Comparison of ENCODE assay signal across 25 cellular contexts in the genomic region with DNA sequence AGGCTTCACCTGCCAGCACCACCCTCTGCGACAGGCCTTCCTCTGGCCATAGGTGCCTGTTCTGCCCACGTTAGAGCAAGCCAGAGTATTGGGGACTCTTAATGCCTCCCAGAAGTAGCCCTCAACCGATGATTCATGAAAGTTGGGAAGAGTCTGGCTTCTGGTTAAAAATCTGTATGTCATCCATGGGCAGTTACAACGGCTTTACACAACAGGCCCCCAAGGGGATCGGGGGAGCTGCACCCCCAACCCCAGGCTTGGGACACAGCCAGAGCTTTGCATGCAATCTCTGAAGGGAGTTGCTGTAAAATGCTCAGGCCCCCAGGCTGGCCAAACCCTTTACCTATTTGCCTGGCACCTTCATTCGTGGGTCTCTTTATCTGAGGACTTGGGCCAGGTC. TPM values are rescaled to one million over a fixed set of nuclear protein-coding genes. Genes with fewer than 3 reads are reported as not detected.
DNase-seq lines count a peak whose midpoint lies in the region; TF ChIP-seq lines count a peak whose summit lies in the region.
"Had no signal": no experiment of that assay in that cellular context is flagged by ENCODE, and none has a peak within 500 bp of the region (broad histone marks: within the 10 kb centered on the region; RNA-seq: fewer than 3 reads in every experiment).

No MANE protein-coding gene starts in this region.

- no peaks in the 10 kb centered on the region for H3K36me3 ChIP-seq in BLaER1 treated with 17β-estradiol and CSF1 and Interleukin-3, amounts not matched to agents 10 nM and 100 nM
- H3K36me3 ChIP-seq in colonic mucosa = no peaks in the 10 kb centered on the region
- H3K36me3 ChIP-seq in vagina = no peaks in the 10 kb centered on the region
- H3K36me3 ChIP-seq in SK-N-SH (replicated peaks in 1 of 2; ENCODE audit: control insufficient read depth in 1 of 2, insufficient read depth in 2 of 2, low read length in 1 of 2) = no peaks in the 10 kb centered on the region
- H3K36me3 ChIP-seq: esophagus muscularis mucosa, ovary had no signal

- H3K79me2 ChIP-seq in SK-N-SH (ENCODE audit: insufficient read depth) = no peaks in the 10 kb centered on the region

- CTCF ChIA-PET in SK-N-SH (lab: Yijun Ruan, JAX) = no interaction called here

- no peak for TF ChIP-seq CTCF in colonic mucosa (IDR thresholded peaks at IDR 0.05)
- TF ChIP-seq CTCF in vagina (IDR thresholded peaks at IDR 0.05) = no peak
- TF ChIP-seq CTCF in SK-N-SH (IDR thresholded peaks at IDR 0.05) = no peak

- no peak overlapping the region for H3K4me3 ChIP-seq in BLaER1 treated with 17β-estradiol and CSF1 and Interleukin-3, amounts not matched to agents 10 nM and 100 nM
- H3K4me3 ChIP-seq in colonic mucosa = no peak overlapping the region
- no peak overlapping the region for H3K4me3 ChIP-seq in vagina
- no peak overlapping the region for H3K4me3 ChIP-seq in SK-N-SH (ENCODE audit: low read depth in 2 of 2, low read length in 1 of 2)
- H3K4me3 ChIP-seq: esophagus muscularis mucosa, lung, ovary, smooth muscle cell had no signal

- H3K9me3 ChIP-seq in BLaER1 treated with 17β-estradiol and CSF1 and Interleukin-3, amounts not matched to agents 10 nM and 100 nM (replicated peaks in 1 of 11) = peaks cover 0 to 16% (median 0%) of the 10 kb centered on the region in 11 experiments; a peak in 4 of 22 replicates
- H3K9me3 ChIP-seq in colonic mucosa (no peaks in the 10 kb centered on the region), vagina (no peaks in the 10 kb centered on the region), SK-N-SH (no peaks in the 10 kb centered on the region)
- H3K9me3 ChIP-seq: esophagus muscularis mucosa, ovary had no signal

- POLR2A ChIA-PET in SK-N-SH (lab: Yijun Ruan, JAX) = no interaction called here

- peak overlapping the region in 2 of 11 experiments; percentile 23; a peak in 2 of 22 replicates for H3K27ac ChIP-seq in BLaER1 treated with 17β-estradiol and CSF1 and Interleukin-3, amounts not matched to agents 10 nM and 100 nM
- H3K27ac ChIP-seq in colonic mucosa (no peak overlapping the region), vagina (no peak overlapping the region), SK-N-SH (ENCODE audit: low read depth in 2 of 2, low read length in 1 of 2) (no peak overlapping the region)
- H3K27ac ChIP-seq: KMS-11, ovary had no signal

- H3K4me1 ChIP-seq in BLaER1 treated with 17β-estradiol and CSF1 and Interleukin-3, amounts not matched to agents 10 nM and 100 nM = peaks cover 0 to 34% (median 23%) of the 10 kb centered on the region in 10 experiments; a peak in 18 of 20 replicates
- H3K4me1 ChIP-seq in colonic mucosa (no peaks in the 10 kb centered on the region), vagina (no peaks in the 10 kb centered on the region), SK-N-SH (ENCODE audit: control insufficient read depth in 1 of 2, insufficient read depth in 2 of 2, low read depth in 1 of 2, low read length in 1 of 2) (peaks cover 0 to 2% of the 10 kb centered on the region in 2 experiments; a peak in 1 of 4 replicates)

- no peaks in the 10 kb centered on the region for H3F3A ChIP-seq in SK-N-SH (replicated peaks; ENCODE audit: insufficient read depth)

- intact Hi-C loops in colonic mucosa (cut with DNase I) (no loop called here), vagina (cut with DNase I) (no loop called here)

- H2AFZ ChIP-seq in SK-N-SH (ENCODE audit: low read depth) = no peak overlapping the region

- no peak for TF ChIP-seq RAD21 in SK-N-SH (IDR thresholded peaks at IDR 0.05; ENCODE audit: low read length)

- WGBS in SK-N-SH (ENCODE audit: low lambda C conversion rate) = 17% methylated on average over 4 of the region's 6 CpGs

- no peak for TF ChIP-seq POLR2A in vagina (IDR thresholded peaks at IDR 0.05)

- no peak for TF ChIP-seq EP300 in SK-N-SH (IDR thresholded peaks at IDR 0.05; ENCODE audit: borderline replicate concordance in 1 of 2, low read depth in 1 of 2, low read length in 1 of 2)

- H3K9me2 ChIP-seq in SK-N-SH = no peaks in the 10 kb centered on the region

- peaks cover 0 to 4% (median under 1%) of the 10 kb centered on the region in 11 experiments; a peak in 5 of 22 replicates for H3K27me3 ChIP-seq in BLaER1 treated with 17β-estradiol and CSF1 and Interleukin-3, amounts not matched to agents 10 nM and 100 nM
- H3K27me3 ChIP-seq in colonic mucosa (no peaks in the 10 kb centered on the region), vagina (no peaks in the 10 kb centered on the region), SK-N-SH (ENCODE audit: insufficient read depth) (peaks cover 31% of the 10 kb centered on the region; the same call in 1 of the 2 replicates)
- H3K27me3 ChIP-seq: ovary had no signal

- DNase-seq in colonic mucosa = peak; percentile 31
- peak; percentile 37 for DNase-seq in islet precursor cell
- DNase-seq in vagina (ENCODE audit: extremely low spot score in 2 of 2) = peak; percentile 16 to 80
- DNase-seq in NCI-H69 (lab: John Stamatoyannopoulos, UW) = no peak
- no peak for DNase-seq in NCI-H2227 (lab: John Stamatoyannopoulos, UW; ENCODE audit: unreplicated experiment)
- DNase-seq in SK-N-SH = no peak
- DNase-seq: activated CD4-positive, alpha-beta T cell treated with anti-CD3 and anti-CD28 coated beads, Interleukin-2, amount 50 U/mL, for 48 hours; activated T-cell treated with anti-CD3 and anti-CD28 coated beads, Interleukin-2, amount 50 U/mL, for 72 hours; CD4-positive, alpha-beta memory T cell; EL; hypothalamus; left cardiac atrium; NCI-H1417 treated with DMSO at 0.1 percent for 48 hours; NCI-H2029 treated with DMSO at 0.1 percent for 48 hours; NCI-H524 treated with DMSO at 0.1 percent for 48 hours; nephron progenitor cell; ovary; stimulated activated naive CD4-positive, alpha-beta T cell; T-helper 17 cell had no signal

- peak overlapping the region in 8 of 11 experiments; percentile 4 to 42 (median 16); a peak in 9 of 22 replicates for H3K4me2 ChIP-seq in BLaER1 treated with 17β-estradiol and CSF1 and Interleukin-3, amounts not matched to agents 10 nM and 100 nM
- no peak overlapping the region for H3K4me2 ChIP-seq in SK-N-SH
- H3K4me2 ChIP-seq: KMS-11, smooth muscle cell had no signal

- no peaks in the 10 kb centered on the region; a peak in 1 of 22 replicates for H4K20me1 ChIP-seq in BLaER1 treated with 17β-estradiol and CSF1 and Interleukin-3, amounts not matched to agents 10 nM and 100 nM
- no peaks in the 10 kb centered on the region for H4K20me1 ChIP-seq in SK-N-SH (ENCODE audit: insufficient read depth)

- no peak overlapping the region for H3K9ac ChIP-seq in BLaER1 treated with 17β-estradiol and CSF1 and Interleukin-3, amounts not matched to agents 10 nM and 100 nM
- no peak overlapping the region for H3K9ac ChIP-seq in colonic mucosa (ENCODE audit: low read depth in 2 of 2, low read length in 2 of 2)
- H3K9ac ChIP-seq in SK-N-SH = no peak overlapping the region
- H3K9ac ChIP-seq: KMS-11 had no signal

TF ChIP-seq in SK-N-SH, 30 proteins besides CTCF, POLR2A, EP300 and RAD21:
- TF ChIP-seq, protein P1, sequence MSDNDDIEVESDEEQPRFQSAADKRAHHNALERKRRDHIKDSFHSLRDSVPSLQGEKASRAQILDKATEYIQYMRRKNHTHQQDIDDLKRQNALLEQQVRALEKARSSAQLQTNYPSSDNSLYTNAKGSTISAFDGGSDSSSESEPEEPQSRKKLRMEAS (IDR thresholded peaks at IDR 0.05; ENCODE audit: low read depth) = no peak
- TF ChIP-seq GABPA (IDR thresholded peaks at IDR 0.05; ENCODE audit: low read depth) (no peak), CHD2 (IDR thresholded peaks at IDR 0.05; ENCODE audit: low read length, partially characterized antibody) (no peak)

RNA-seq across cellular contexts. Expression of a gene that starts 5.4 kb away (rescaled TPM):
- total RNA-seq in colonic mucosa (under 1 TPM in 1 of 2 donors, not detected in 1; 0.90 TPM), vagina (2.0 TPM)
- polyA plus RNA-seq in SK-N-SH (2012; rRNA removed) = 3.0 and 3.8 TPM in 2 replicates
- 3.9 and 4.5 TPM in 2 replicates for polyA plus RNA-seq in SK-N-SH (2012; cell fraction: cytosol; rRNA removed)
- 0.97 and 1.3 TPM in 2 replicates for polyA plus RNA-seq in SK-N-SH (2012; cell fraction: nucleus; rRNA removed)
- total RNA-seq: activated T-cell treated with anti-CD3 and anti-CD28 coated beads, Interleukin-2, amount 50 U/mL, for 72 hours; cardiac septum; CD4-positive, alpha-beta memory T cell; T-helper 17 cell had no signal
- polyA plus RNA-seq: CD4-positive, alpha-beta memory T cell had no signal

RNA-seq across cellular contexts. Expression of a gene that starts 26.6 kb away (rescaled TPM):
- total RNA-seq in colonic mucosa = under 1 TPM; 0.64 to 0.82 TPM
- 6.4 TPM for total RNA-seq in vagina
- 0.06 and 0.20 TPM in 2 replicates for polyA plus RNA-seq in SK-N-SH (2012; rRNA removed)
- 0.09 TPM in 2 replicates for polyA plus RNA-seq in SK-N-SH (2012; cell fraction: cytosol; rRNA removed)
- polyA plus RNA-seq in SK-N-SH (2012; cell fraction: nucleus; rRNA removed) = 0.11 and 0.23 TPM in 2 replicates
- total RNA-seq: activated T-cell treated with anti-CD3 and anti-CD28 coated beads, Interleukin-2, amount 50 U/mL, for 72 hours; CD4-positive, alpha-beta memory T cell had no signal
- polyA plus RNA-seq: CD4-positive, alpha-beta memory T cell had no signal

Comparison
In these comparisons a context has a peak if more than half of its experiments do, and no peak if none do; other contexts are left out.
1. DNase-seq: peak in colonic mucosa (single experiment), islet precursor cell (single experiment) and vagina (2 of 2); none in NCI-H69 (single experiment), NCI-H2227 (single experiment) and SK-N-SH (single experiment).